8 cellular contexts compared by ENCODE assay signal in genomic region chr22:48576333-48577013, GRCh38.
DNase-seq lines count a peak whose midpoint lies in the region; ATAC-seq and TF ChIP-seq lines count a peak whose summit lies in the region.

No MANE protein-coding gene starts in this region.

- no peak overlapping the region for H3K27ac ChIP-seq in left ventricle myocardium inferior (replicated peaks)

- no peak for ATAC-seq in HG03460 (IDR thresholded peaks at IDR 0.05; ENCODE audit: unreplicated experiment)

- peak; percentile 57 for TF ChIP-seq CTCF in left ventricle myocardium inferior (IDR thresholded peaks at IDR 0.05; ENCODE audit: borderline replicate concordance)

- H3K9ac ChIP-seq in ES-I3 (ENCODE audit: low read depth, low read length) (peak overlapping the region; percentile 47; the same call in 1 of the 2 replicates), NT2/D1 (ENCODE audit: insufficient read length, low read depth) (peak overlapping the region; percentile 80)

- H3K27me3 ChIP-seq in NT2/D1 (ENCODE audit: insufficient read depth, insufficient read length) (no peaks in the 10 kb centered on the region), left ventricle myocardium inferior (ENCODE audit: low read depth) (peaks cover 91% of the 10 kb centered on the region)

- H3K9me3 ChIP-seq in ES-I3 (ENCODE audit: control insufficient read depth, insufficient read depth, low read length) = no peaks in the 10 kb centered on the region; the same call in 1 of the 2 replicates
- H3K9me3 ChIP-seq in NT2/D1 (ENCODE audit: insufficient read depth, low read length) = peaks cover 40% of the 10 kb centered on the region; the same call in 1 of the 2 replicates
- peaks cover 11% of the 10 kb centered on the region for H3K9me3 ChIP-seq in left ventricle myocardium inferior (replicated peaks)

- no peaks in the 10 kb centered on the region for H3K4me1 ChIP-seq in ES-I3 (ENCODE audit: insufficient read depth, low read length)
- H3K4me1 ChIP-seq in NT2/D1 (ENCODE audit: insufficient read depth, insufficient read length) = peaks cover 9% of the 10 kb centered on the region
- peaks cover 5% of the 10 kb centered on the region for H3K4me1 ChIP-seq in left ventricle myocardium inferior

- DNase-seq in NT2/D1 (ENCODE audit: low read depth, low spot score) (no peak), left ventricle myocardium inferior (no peak), retina (peak; percentile 85), DMS53 (lab: John Stamatoyannopoulos, UW) (no peak), globus pallidus (ENCODE audit: low spot score) (no peak)
- no peak for DNase-seq in activated naive CD4-positive, alpha-beta T cell treated with Interleukin-2 at 50 U/mL for 16 hours

- H3K4me3 ChIP-seq in NT2/D1 (ENCODE audit: insufficient read length, low read depth) (peak overlapping the region; percentile 59), left ventricle myocardium inferior (peak overlapping the region; percentile 50)

- intact Hi-C loops in left ventricle myocardium inferior (cut with micrococcal nuclease) = no loop called here

- H3K36me3 ChIP-seq in ES-I3 (ENCODE audit: insufficient read depth, low read length) = no peaks in the 10 kb centered on the region; the same call in 1 of the 2 replicates
- no peaks in the 10 kb centered on the region for H3K36me3 ChIP-seq in NT2/D1 (ENCODE audit: insufficient read depth, insufficient read length, low read length)
- no peaks in the 10 kb centered on the region for H3K36me3 ChIP-seq in left ventricle myocardium inferior
